In the genomic region with DNA sequence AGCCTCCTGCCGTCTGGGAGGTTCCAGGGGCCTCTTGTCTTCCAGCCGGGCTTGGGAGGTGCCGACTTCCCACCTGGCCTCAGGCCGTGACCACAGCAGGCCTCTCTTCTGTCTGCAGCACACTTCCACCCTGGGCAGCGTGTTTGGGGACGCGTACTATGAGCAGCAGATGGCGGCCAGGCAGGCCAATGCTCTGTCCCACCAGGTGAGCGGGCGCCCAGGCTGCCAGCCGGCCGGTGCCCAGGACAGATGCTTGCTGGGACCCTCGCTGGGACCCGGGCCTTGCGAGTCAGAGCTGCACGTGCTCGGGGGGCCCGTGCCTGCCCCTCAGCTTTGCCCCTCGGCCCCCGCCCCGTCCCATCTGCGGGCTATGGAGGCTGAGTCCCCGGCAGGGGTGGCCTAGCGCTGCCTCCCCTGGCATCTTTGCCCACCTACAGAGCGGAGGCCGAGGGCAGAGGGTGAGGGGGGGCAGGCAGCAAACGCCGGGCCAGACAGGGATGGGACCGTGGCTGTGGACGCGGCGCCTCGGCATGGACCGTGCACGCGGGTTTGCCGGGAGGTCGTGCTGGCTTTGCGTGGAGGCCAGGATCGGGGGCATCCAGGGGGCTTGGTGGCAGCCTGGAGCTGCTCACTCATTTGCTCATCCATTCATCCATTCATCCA, we compare ENCODE assay signal across 31 cellular contexts. TPM values are rescaled to one million over a fixed set of nuclear protein-coding genes. Genes with fewer than 3 reads are reported as not detected.
"Had no signal": no experiment of that assay in that cellular context is flagged by ENCODE, and none has a peak within 500 bp of the region (broad histone marks: within the 10 kb centered on the region; RNA-seq: fewer than 3 reads in every experiment).

No MANE protein-coding gene starts in this region.

- H3K36me3 Mint-ChIP-seq: activated CD8-positive, alpha-beta memory T cell treated with anti-CD3 and anti-CD28 coated beads, Interleukin-2, amount 10 ng/mL, durations not matched to agents 7 days and 5 days; activated naive CD4-positive, alpha-beta T cell treated with anti-CD3 and anti-CD28 coated beads, Interleukin-2, amount 10 ng/mL, durations not matched to agents 7 days and 5 days; activated naive CD8-positive, alpha-beta T cell had no signal

- H3K4me3 Mint-ChIP-seq: activated B cell treated with CpG ODN at 0.5 μM for 24 hours; activated CD4-positive, alpha-beta memory T cell treated with anti-CD3 and anti-CD28 coated beads, Interleukin-2, amount 10 ng/mL, durations not matched to agents 7 days and 5 days; activated CD8-positive, alpha-beta memory T cell treated with anti-CD3 and anti-CD28 coated beads, Interleukin-2, amount 10 ng/mL, durations not matched to agents 7 days and 5 days; activated naive CD4-positive, alpha-beta T cell treated with anti-CD3 and anti-CD28 coated beads, Interleukin-2, amount 10 ng/mL, durations not matched to agents 7 days and 5 days; activated naive CD8-positive, alpha-beta T cell; activated naive CD8-positive, alpha-beta T cell treated with anti-CD3 and anti-CD28 coated beads, Interleukin-2, amount 50 U/mL, for 24 hours; brain; T-cell; T-helper 17 cell had no signal

- H3K4me1 Mint-ChIP-seq: activated B cell treated with CpG ODN at 0.5 μM for 24 hours; activated CD4-positive, alpha-beta memory T cell treated with anti-CD3 and anti-CD28 coated beads, Interleukin-2, amount 10 ng/mL, durations not matched to agents 7 days and 5 days; activated naive CD4-positive, alpha-beta T cell treated with anti-CD3 and anti-CD28 coated beads, Interleukin-2, amount 10 ng/mL, durations not matched to agents 7 days and 5 days; brain; T-cell had no signal

- H3K27ac Mint-ChIP-seq: activated B cell treated with CpG ODN at 0.5 μM for 24 hours; activated CD4-positive, alpha-beta memory T cell treated with anti-CD3 and anti-CD28 coated beads, Interleukin-2, amount 10 ng/mL, durations not matched to agents 7 days and 5 days; activated CD8-positive, alpha-beta memory T cell treated with anti-CD3 and anti-CD28 coated beads, Interleukin-2, amount 10 ng/mL, durations not matched to agents 7 days and 5 days; activated naive CD4-positive, alpha-beta T cell treated with anti-CD3 and anti-CD28 coated beads, Interleukin-2, amount 10 ng/mL, durations not matched to agents 7 days and 5 days; activated naive CD8-positive, alpha-beta T cell; activated naive CD8-positive, alpha-beta T cell treated with anti-CD3 and anti-CD28 coated beads, Interleukin-2, amount 50 U/mL, for 24 hours; brain; T-cell; T-helper 17 cell had no signal

- ATAC-seq: activated CD8-positive, alpha-beta memory T cell treated with anti-CD3 and anti-CD28 coated beads, Interleukin-2, amount 10 ng/mL, durations not matched to agents 7 days and 5 days; activated naive CD8-positive, alpha-beta T cell treated with anti-CD3 and anti-CD28 coated beads, Interleukin-2, amount 50 U/mL, for 24 hours; Panc1; T-cell; T-helper 17 cell had no signal

- FAIRE-seq: bronchial epithelial cell had no signal

- H3K9me3 Mint-ChIP-seq: activated B cell treated with CpG ODN at 0.5 μM for 24 hours; activated CD4-positive, alpha-beta memory T cell treated with anti-CD3 and anti-CD28 coated beads, Interleukin-2, amount 10 ng/mL, durations not matched to agents 7 days and 5 days; activated naive CD4-positive, alpha-beta T cell treated with anti-CD3 and anti-CD28 coated beads, Interleukin-2, amount 10 ng/mL, durations not matched to agents 7 days and 5 days; activated naive CD8-positive, alpha-beta T cell treated with anti-CD3 and anti-CD28 coated beads, Interleukin-2, amount 50 U/mL, for 24 hours; brain; T-cell had no signal

- H3K27me3 Mint-ChIP-seq: activated B cell treated with CpG ODN at 0.5 μM for 24 hours; activated CD8-positive, alpha-beta memory T cell treated with anti-CD3 and anti-CD28 coated beads, Interleukin-2, amount 10 ng/mL, durations not matched to agents 7 days and 5 days; activated naive CD8-positive, alpha-beta T cell; activated naive CD8-positive, alpha-beta T cell treated with anti-CD3 and anti-CD28 coated beads, Interleukin-2, amount 50 U/mL, for 24 hours; brain; T-cell; T-helper 17 cell had no signal

- DNase-seq: activated B cell treated with CpG ODN at 0.5 μM for 24 hours; activated CD4-positive, alpha-beta memory T cell treated with anti-CD3 and anti-CD28 coated beads, Interleukin-2, amount 10 ng/mL, durations not matched to agents 7 days and 5 days; activated CD4-positive, alpha-beta T cell treated with anti-CD3 and anti-CD28 coated beads for 48 hours; activated CD4-positive, CD25-positive, alpha-beta regulatory T cell treated with anti-CD3 and anti-CD28 coated beads, Interleukin-2, amount 50 U/mL, for 72 hours; activated CD8-positive, alpha-beta memory T cell treated with anti-CD3 and anti-CD28 coated beads for 24 hours; activated CD8-positive, alpha-beta memory T cell treated with anti-CD3 and anti-CD28 coated beads, Interleukin-2, amount 10 ng/mL, durations not matched to agents 7 days and 5 days; activated CD8-positive, alpha-beta memory T cell treated with anti-CD3 and anti-CD28 coated beads, Interleukin-2, amount 50 U/mL, for 48 hours; activated effector memory CD4-positive, alpha-beta T cell treated with Interleukin-2 at 50 U/mL for 16 hours; activated naive CD4-positive, alpha-beta T cell treated with anti-CD3 and anti-CD28 coated beads, Interleukin-2, amount 10 ng/mL, durations not matched to agents 7 days and 5 days; activated naive CD8-positive, alpha-beta T cell treated with anti-CD3 and anti-CD28 coated beads, Interleukin-2, amount 50 U/mL, for 24 hours; activated T-cell treated with anti-CD3 and anti-CD28 coated beads, Interleukin-2, amount 50 U/mL, for 48 hours; anterior cingulate cortex; Karpas-422; KBM-7; NCI-H1048; NCI-H1105 treated with DMSO at 0.1 percent for 48 hours; NCI-H1436; NCI-H1694; NCI-H1930; NCI-H2081 treated with DMSO at 0.1 percent for 48 hours; NCI-H524 treated with DMSO at 0.1 percent for 48 hours; SIG-M5; T-cell; T-helper 17 cell had no signal

RNA-seq across cellular contexts. Expression of a gene that starts 16.2 kb away (rescaled TPM):
- total RNA-seq: activated CD4-positive, alpha-beta memory T cell treated with anti-CD3 and anti-CD28 coated beads, Interleukin-2, amount 10 ng/mL, durations not matched to agents 7 days and 5 days; activated CD8-positive, alpha-beta memory T cell treated with anti-CD3 and anti-CD28 coated beads, Interleukin-2, amount 10 ng/mL, durations not matched to agents 7 days and 5 days; bronchial epithelial cell; MCF 10A; NCI-H460; SK-MEL-5; T-cell; T-helper 17 cell had no signal
